19 cellular contexts compared by ENCODE assay signal in the genomic region with DNA sequence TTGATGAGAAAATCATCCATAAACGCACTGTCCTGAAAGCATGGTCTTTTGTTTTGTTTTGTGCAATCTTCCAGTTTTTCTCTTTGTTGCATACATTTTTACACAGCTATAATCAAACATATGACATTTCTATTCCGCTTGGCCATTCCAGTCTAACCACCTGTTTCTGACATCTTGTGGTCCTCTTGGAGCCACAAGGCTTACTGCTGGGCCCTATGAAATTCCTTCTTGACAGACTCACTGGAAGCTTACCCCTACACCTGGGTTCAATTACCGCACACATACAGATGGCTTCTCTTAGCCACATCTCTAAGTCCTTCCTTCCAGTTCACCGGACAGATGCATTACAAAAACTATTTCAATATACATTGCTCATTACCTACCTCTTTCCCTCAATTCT.
DNase-seq lines count a peak whose midpoint lies in the region; ATAC-seq, FAIRE-seq and TF ChIP-seq lines count a peak whose summit lies in the region.
"Had no signal": no experiment of that assay in that cellular context is flagged by ENCODE, and none has a peak within 500 bp of the region (broad histone marks: within the 10 kb centered on the region; RNA-seq: fewer than 3 reads in every experiment).

No MANE protein-coding gene starts in this region.

- no peaks in the 10 kb centered on the region for H3K27me3 ChIP-seq in SJCRH30
- no peaks in the 10 kb centered on the region for H3K27me3 ChIP-seq in pancreas
- H3K27me3 ChIP-seq: SJSA1 had no signal

- H3K4me1 Mint-ChIP-seq in activated naive CD8-positive, alpha-beta T cell treated with anti-CD3 and anti-CD28 coated beads, Interleukin-2, amount 10 ng/mL, durations not matched to agents 7 days and 5 days = no peaks in the 10 kb centered on the region
- H3K4me1 Mint-ChIP-seq in activated naive CD8-positive, alpha-beta T cell treated with anti-CD3 and anti-CD28 coated beads for 36 hours = no peaks in the 10 kb centered on the region
- no peaks in the 10 kb centered on the region for H3K4me1 Mint-ChIP-seq in Calu3 (ENCODE audit: low read depth, unreplicated experiment)

- H3K9me3 Mint-ChIP-seq in activated naive CD8-positive, alpha-beta T cell treated with anti-CD3 and anti-CD28 coated beads, Interleukin-2, amount 10 ng/mL, durations not matched to agents 7 days and 5 days = peaks cover 3% of the 10 kb centered on the region
- peaks cover 2% of the 10 kb centered on the region for H3K9me3 Mint-ChIP-seq in activated naive CD8-positive, alpha-beta T cell treated with anti-CD3 and anti-CD28 coated beads for 36 hours
- no peaks in the 10 kb centered on the region for H3K9me3 Mint-ChIP-seq in Calu3 (ENCODE audit: low read depth, unreplicated experiment)
- H3K9me3 Mint-ChIP-seq: CD8-positive, alpha-beta memory T cell had no signal

- H3K4me3 ChIP-seq in SJCRH30 (no peak overlapping the region), fibroblast of mammary gland (ENCODE audit: control insufficient read depth, low read depth, low read length) (no peak overlapping the region), pancreas (no peak overlapping the region)
- H3K4me3 ChIP-seq: PC-9, SJSA1 had no signal

- peaks cover 5% of the 10 kb centered on the region; the same call in 1 of the 2 replicates for H3K4me1 ChIP-seq in SJCRH30
- peaks cover 0 to 4% (median 0%) of the 10 kb centered on the region in 3 donors for H3K4me1 ChIP-seq in pancreas

- FAIRE-seq in pancreas (lab: Jason Lieb, UNC) = no peak
- FAIRE-seq: D721Med had no signal

- H3K36me3 Mint-ChIP-seq in activated naive CD8-positive, alpha-beta T cell treated with anti-CD3 and anti-CD28 coated beads, Interleukin-2, amount 10 ng/mL, durations not matched to agents 7 days and 5 days = peaks cover 29% of the 10 kb centered on the region
- peaks cover 29% of the 10 kb centered on the region for H3K36me3 Mint-ChIP-seq in activated naive CD8-positive, alpha-beta T cell treated with anti-CD3 and anti-CD28 coated beads for 36 hours
- H3K36me3 Mint-ChIP-seq in Calu3 (ENCODE audit: insufficient read depth, unreplicated experiment) = no peaks in the 10 kb centered on the region

- TF ChIP-seq CTCF in fibroblast of mammary gland (conservative IDR thresholded peaks at IDR 0.05; ENCODE audit: control insufficient read depth, insufficient read depth, low read depth, low read length) = no peak
- no peak for TF ChIP-seq CTCF in pancreas (IDR thresholded peaks at IDR 0.05)
- no peak for TF ChIP-seq CTCF in Calu3 (IDR thresholded peaks at IDR 0.05; ENCODE audit: unreplicated experiment)

- no peak for DNase-seq in activated naive CD8-positive, alpha-beta T cell treated with anti-CD3 and anti-CD28 coated beads, Interleukin-2, amount 10 ng/mL, durations not matched to agents 7 days and 5 days
- DNase-seq in activated naive CD8-positive, alpha-beta T cell treated with anti-CD3 and anti-CD28 coated beads for 36 hours = no peak
- DNase-seq in SJCRH30 (peak; percentile 14 to 30), fibroblast of mammary gland (ENCODE audit: low read depth) (peak; percentile 36), pancreas (no peak), Calu3 (no peak), T1000 (lab: John Stamatoyannopoulos, UW) (no peak)
- DNase-seq: C1 segment of cervical spinal cord; CD8-positive, alpha-beta memory T cell; KBM-7; MV-4-11; NCI-H187; NCI-H2107; NCI-H345; NCI-H524 treated with DMSO at 0.1 percent for 48 hours; PC-9 had no signal

- H3K36me3 ChIP-seq in SJCRH30 (peaks cover 12% of the 10 kb centered on the region), pancreas (peaks cover 0 to 28% (median 0%) of the 10 kb centered on the region in 3 donors)

- H3K9me3 ChIP-seq in SJCRH30 (replicated peaks) (no peaks in the 10 kb centered on the region), pancreas (no peaks in the 10 kb centered on the region)
- H3K9me3 ChIP-seq: SJSA1 had no signal

- H3K27me3 Mint-ChIP-seq in activated naive CD8-positive, alpha-beta T cell treated with anti-CD3 and anti-CD28 coated beads, Interleukin-2, amount 10 ng/mL, durations not matched to agents 7 days and 5 days = no peaks in the 10 kb centered on the region
- no peaks in the 10 kb centered on the region for H3K27me3 Mint-ChIP-seq in activated naive CD8-positive, alpha-beta T cell treated with anti-CD3 and anti-CD28 coated beads for 36 hours
- H3K27me3 Mint-ChIP-seq in Calu3 (ENCODE audit: unreplicated experiment) = no peaks in the 10 kb centered on the region
- H3K27me3 Mint-ChIP-seq: CD8-positive, alpha-beta memory T cell had no signal

- WGBS in pancreas, 2 donors = 98% methylated on average over 4 of the region's 4 CpGs

- CTCF ChIA-PET in Calu3 (lab: Charles Lee) = no interaction called here

- intact Hi-C loops in pancreas (cut with DNase I) = no loop called here
- intact Hi-C loops in Calu3 (cut with micrococcal nuclease; ENCODE audit: unreplicated experiment) = no loop called here

- POLR2A ChIA-PET in activated naive CD8-positive, alpha-beta T cell treated with anti-CD3 and anti-CD28 coated beads, Interleukin-2, amount 10 ng/mL, durations not matched to agents 7 days and 5 days (lab: Charles Lee) = no interaction called here

- H3K27ac Mint-ChIP-seq in activated naive CD8-positive, alpha-beta T cell treated with anti-CD3 and anti-CD28 coated beads, Interleukin-2, amount 10 ng/mL, durations not matched to agents 7 days and 5 days = peak overlapping the region; percentile 21
- H3K27ac Mint-ChIP-seq in activated naive CD8-positive, alpha-beta T cell treated with anti-CD3 and anti-CD28 coated beads for 36 hours = no peak overlapping the region
- no peak overlapping the region for H3K27ac Mint-ChIP-seq in Calu3 (ENCODE audit: unreplicated experiment)
- H3K27ac Mint-ChIP-seq: CD8-positive, alpha-beta memory T cell had no signal

- no peak overlapping the region for H3K4me3 Mint-ChIP-seq in activated naive CD8-positive, alpha-beta T cell treated with anti-CD3 and anti-CD28 coated beads, Interleukin-2, amount 10 ng/mL, durations not matched to agents 7 days and 5 days
- H3K4me3 Mint-ChIP-seq in activated naive CD8-positive, alpha-beta T cell treated with anti-CD3 and anti-CD28 coated beads for 36 hours = no peak overlapping the region
- H3K4me3 Mint-ChIP-seq in Calu3 (ENCODE audit: low read depth, unreplicated experiment) = no peak overlapping the region
- H3K4me3 Mint-ChIP-seq: CD8-positive, alpha-beta memory T cell had no signal

- no peak overlapping the region for H3K27ac ChIP-seq in SJCRH30
- H3K27ac ChIP-seq in pancreas = no peak overlapping the region
- H3K27ac ChIP-seq: PC-9, SJSA1 had no signal

- BruUV-seq in Calu3 (replicated peaks; lab: Mats Ljungman, UMichigan) = no TSS peak

- ATAC-seq in activated naive CD8-positive, alpha-beta T cell treated with anti-CD3 and anti-CD28 coated beads, Interleukin-2, amount 10 ng/mL, durations not matched to agents 7 days and 5 days (ENCODE audit: low read depth) = no peak
- ATAC-seq in pancreas (no peak), GM19463 (IDR thresholded peaks at IDR 0.05; ENCODE audit: unreplicated experiment) (no peak)

Comparison
In these comparisons a context has a peak if more than half of its experiments do, and no peak if none do; other contexts are left out.
1. DNase-seq: peak in SJCRH30 (2 of 2) and fibroblast of mammary gland (single experiment); none in activated naive CD8-positive, alpha-beta T cell treated with anti-CD3 and anti-CD28 coated beads, Interleukin-2, amount 10 ng/mL, durations not matched to agents 7 days and 5 days (single experiment), activated naive CD8-positive, alpha-beta T cell treated with anti-CD3 and anti-CD28 coated beads for 36 hours (single experiment), pancreas (0 of 6), Calu3 (single experiment) and T1000 (single experiment).